In genomic region chr16:17258848-17259713, GRCh38 we compare ENCODE assay signal across 7 cellular contexts.
DNase-seq lines count a peak whose midpoint lies in the region; ATAC-seq, FAIRE-seq and TF ChIP-seq lines count a peak whose summit lies in the region.

No MANE protein-coding gene starts in this region.

- H3K4me3 Mint-ChIP-seq in activated CD4-positive, alpha-beta memory T cell treated with anti-CD3 and anti-CD28 coated beads, Interleukin-2, amount 10 ng/mL, durations not matched to agents 7 days and 5 days = no peak overlapping the region

- CTCF ChIA-PET in activated CD4-positive, alpha-beta memory T cell treated with anti-CD3 and anti-CD28 coated beads, Interleukin-2, amount 10 ng/mL, durations not matched to agents 7 days and 5 days (lab: Charles Lee) = no interaction called here

- no peaks in the 10 kb centered on the region for H3K9me3 ChIP-seq in spleen

- H3K4me1 ChIP-seq in spleen = peaks cover 0 to 40% (median 2%) of the 10 kb centered on the region in 6 donors

- FAIRE-seq in GM19239 (lab: Jason Lieb, UNC) = peak; percentile 86

- peaks cover 26% of the 10 kb centered on the region for H3K4me1 Mint-ChIP-seq in activated CD4-positive, alpha-beta memory T cell treated with anti-CD3 and anti-CD28 coated beads, Interleukin-2, amount 10 ng/mL, durations not matched to agents 7 days and 5 days

- intact Hi-C loops in spleen (cut with DNase I; ENCODE audit: low total_unique reads) = no loop called here

- TF ChIP-seq CTCF in spleen (IDR thresholded peaks at IDR 0.05 in 8 of 11, conservative IDR thresholded peaks at IDR 0.05 in 3 of 11) = peak in 4 of 11 experiments; percentile 18 to 26 (median 20)

- H3K36me3 Mint-ChIP-seq in activated CD4-positive, alpha-beta memory T cell treated with anti-CD3 and anti-CD28 coated beads, Interleukin-2, amount 10 ng/mL, durations not matched to agents 7 days and 5 days (ENCODE audit: low read depth) = peaks cover 16% of the 10 kb centered on the region

- ATAC-seq in HG02981 (IDR thresholded peaks at IDR 0.05; ENCODE audit: unreplicated experiment) (peak; percentile 61), esophagus mucosa (no peak)

- TF ChIP-seq POLR2A in spleen (IDR thresholded peaks at IDR 0.05) = no peak

- POLR2A ChIA-PET in activated CD4-positive, alpha-beta memory T cell treated with anti-CD3 and anti-CD28 coated beads, Interleukin-2, amount 10 ng/mL, durations not matched to agents 7 days and 5 days (lab: Charles Lee) = no interaction called here

- no peaks in the 10 kb centered on the region for H3K9me3 Mint-ChIP-seq in activated CD4-positive, alpha-beta memory T cell treated with anti-CD3 and anti-CD28 coated beads, Interleukin-2, amount 10 ng/mL, durations not matched to agents 7 days and 5 days

- peak overlapping the region in 3 of 8 donors; percentile 12 to 52 (median 17) for H3K4me3 ChIP-seq in spleen

- DNase-seq in GM19239 (ENCODE audit: insufficient read length, low spot score) (peak; percentile 65), spleen (peak; percentile 79), putamen (ENCODE audit: low spot score) (no peak)
- DNase-seq in activated CD4-positive, alpha-beta memory T cell treated with anti-CD3 and anti-CD28 coated beads, Interleukin-2, amount 10 ng/mL, durations not matched to agents 7 days and 5 days = peak; percentile 19
- DNase-seq in stimulated activated CD4-positive, alpha-beta T cell treated with anti-CD3 and anti-CD28 coated beads, Interleukin-4, amount 100 ng/mL, for 24 hours = no peak

- peak overlapping the region in 6 of 8 donors; percentile 48 to 87 (median 74) for H3K27ac ChIP-seq in spleen

- peaks cover 0 to 32% (median 1%) of the 10 kb centered on the region in 6 donors for H3K36me3 ChIP-seq in spleen

- H3K27ac Mint-ChIP-seq in activated CD4-positive, alpha-beta memory T cell treated with anti-CD3 and anti-CD28 coated beads, Interleukin-2, amount 10 ng/mL, durations not matched to agents 7 days and 5 days = no peak overlapping the region

- WGBS in spleen, 5 donors = 67 to 83% (median 73%) methylated on average over 21 to 23 of the region's 23 CpGs

- H3K27me3 Mint-ChIP-seq in activated CD4-positive, alpha-beta memory T cell treated with anti-CD3 and anti-CD28 coated beads, Interleukin-2, amount 10 ng/mL, durations not matched to agents 7 days and 5 days = no peaks in the 10 kb centered on the region

- H3K27me3 ChIP-seq in spleen (replicated peaks in 1 of 7) = no peaks in the 10 kb centered on the region

Comparison
In these comparisons a context has a peak if more than half of its experiments do, and no peak if none do; other contexts are left out.
1. DNase-seq: peak in GM19239 (single experiment), activated CD4-positive, alpha-beta memory T cell treated with anti-CD3 and anti-CD28 coated beads, Interleukin-2, amount 10 ng/mL, durations not matched to agents 7 days and 5 days (single experiment) and spleen (single experiment); none in putamen (single experiment) and stimulated activated CD4-positive, alpha-beta T cell treated with anti-CD3 and anti-CD28 coated beads, Interleukin-4, amount 100 ng/mL, for 24 hours (single experiment).